ENCODE assay signal across 11 cellular contexts in genomic region chr1:184649500-184649899, GRCh38.
A peak's percentile ranks its signal among the peaks of the same experiment; 100 is the strongest.
DNase-seq lines count a peak whose midpoint lies in the region; ATAC-seq and TF ChIP-seq lines count a peak whose summit lies in the region.
"Had no signal": no experiment of that assay in that cellular context is flagged by ENCODE, and none has a peak within 500 bp of the region (broad histone marks: within the 10 kb centered on the region; RNA-seq: fewer than 3 reads in every experiment).

No MANE protein-coding gene starts in this region.

- no peaks in the 10 kb centered on the region for H3K36me3 ChIP-seq in esophagus muscularis mucosa
- no peaks in the 10 kb centered on the region for H3K36me3 ChIP-seq in BE2C

- TF ChIP-seq POLR2A in esophagus muscularis mucosa (IDR thresholded peaks at IDR 0.05; ENCODE audit: low read depth): no peak

- H3K27me3 ChIP-seq in esophagus muscularis mucosa (no peaks in the 10 kb centered on the region), BE2C (no peaks in the 10 kb centered on the region)

- intact Hi-C loops in esophagus muscularis mucosa (cut with DNase I): no loop called here

- ATAC-seq in GM19351 (IDR thresholded peaks at IDR 0.05; ENCODE audit: unreplicated experiment) (peak; percentile 95), HG03108 (IDR thresholded peaks at IDR 0.05; ENCODE audit: unreplicated experiment) (peak; percentile 85)

- H3K4me1 ChIP-seq in esophagus muscularis mucosa: peaks cover 14 to 18% (median 17%) of the 10 kb centered on the region in 4 donors
- peaks cover 6% of the 10 kb centered on the region for H3K4me1 ChIP-seq in BE2C

- H3K27ac ChIP-seq in esophagus muscularis mucosa (replicated peaks in 1 of 4): peak overlapping the region; percentile 37 to 57 (median 44)
- H3K27ac ChIP-seq: epithelial cell of prostate had no signal

- H3K9me3 ChIP-seq in esophagus muscularis mucosa (no peaks in the 10 kb centered on the region), BE2C (no peaks in the 10 kb centered on the region; the same call in 1 of the 2 replicates)

- WGBS in esophagus muscularis mucosa: 81% methylated on average over 7 of the region's 7 CpGs

- H3K4me3 ChIP-seq in AG09309 (ENCODE audit: control insufficient read depth, low read depth, low read length) (no peak overlapping the region), esophagus muscularis mucosa (no peak overlapping the region), BE2C (ENCODE audit: low read depth, low read length) (no peak overlapping the region)

- peak; percentile 21 for DNase-seq in AG09309 (ENCODE audit: low read depth)
- DNase-seq in esophagus muscularis mucosa (ENCODE audit: extremely low spot score): peak; percentile 88
- DNase-seq in globus pallidus (ENCODE audit: low spot score): no peak
- no peak for DNase-seq in hypothalamus (lab: John Stamatoyannopoulos, UW)
- no peak for DNase-seq in BE2C
- no peak for DNase-seq in midbrain (lab: John Stamatoyannopoulos, UW)
- DNase-seq: ACHN; activated effector memory CD4-positive, alpha-beta T cell treated with Interleukin-2 at 50 U/mL for 16 hours had no signal

- TF ChIP-seq CTCF in AG09309 (IDR thresholded peaks at IDR 0.05; ENCODE audit: control insufficient read depth, insufficient read depth, low read depth, low read length, missing control alignments): no peak
- TF ChIP-seq CTCF in esophagus muscularis mucosa (IDR thresholded peaks at IDR 0.05): no peak
- TF ChIP-seq CTCF in BE2C (IDR thresholded peaks at IDR 0.05; ENCODE audit: low read depth, low read length): no peak

- no peak for TF ChIP-seq EP300 in esophagus muscularis mucosa (IDR thresholded peaks at IDR 0.05)

Comparison
In these comparisons a context has a peak if more than half of its experiments do, and no peak if none do; other contexts are left out.
1. DNase-seq: peak in AG09309 (single experiment) and esophagus muscularis mucosa (single experiment); none in globus pallidus (single experiment), hypothalamus (0 of 51), BE2C (single experiment) and midbrain (single experiment).